ENCODE assay signal across 19 cellular contexts in the genomic region with DNA sequence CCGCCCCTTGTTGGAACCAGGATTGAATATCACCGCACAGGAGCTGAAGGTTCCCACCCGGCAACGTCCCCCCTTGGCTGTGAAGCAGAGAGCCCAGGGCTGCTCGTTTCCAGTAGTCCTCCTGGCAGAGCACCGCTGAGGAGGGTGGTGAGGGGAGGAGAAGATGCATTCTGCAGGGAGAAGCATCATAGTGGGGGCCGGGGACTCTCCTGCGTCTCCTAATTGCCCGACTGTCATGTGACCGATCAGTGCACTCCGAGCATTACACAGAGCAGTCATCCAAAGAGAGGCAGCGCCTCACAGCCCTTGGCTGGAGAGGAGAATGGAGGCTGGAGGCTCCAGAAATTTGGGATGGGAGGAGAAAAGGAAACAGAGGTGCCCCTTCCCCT.
A peak's percentile ranks its signal among the peaks of the same experiment; 100 is the strongest.
DNase-seq lines count a peak whose midpoint lies in the region; ATAC-seq and TF ChIP-seq lines count a peak whose summit lies in the region.
"Had no signal": no experiment of that assay in that cellular context is flagged by ENCODE, and none has a peak within 500 bp of the region (broad histone marks: within the 10 kb centered on the region; RNA-seq: fewer than 3 reads in every experiment).

No MANE protein-coding gene starts in this region.

- no peak overlapping the region for H2BK12ac ChIP-seq in H9 (ENCODE audit: insufficient read length, low read depth, low read length)

- no peak overlapping the region for H3K4me2 ChIP-seq in H9 (ENCODE audit: insufficient read depth, insufficient read length, low read length)

- ATAC-seq in WTC11, result peak; percentile 21

- H3K9me3 Mint-ChIP-seq in H9, result no peaks in the 10 kb centered on the region; a peak in 1 of 5 replicates
- H3K9me3 Mint-ChIP-seq in WTC11, result no peaks in the 10 kb centered on the region
- H3K9me3 Mint-ChIP-seq: activated CD4-positive, alpha-beta memory T cell treated with anti-CD3 and anti-CD28 coated beads, Interleukin-2, amount 10 ng/mL, durations not matched to agents 7 days and 5 days; CD14-positive monocyte; central memory CD8-positive, alpha-beta T cell; immature natural killer cell; stimulated activated naive CD8-positive, alpha-beta T cell treated with anti-CD3 and anti-CD28 coated beads, Interleukin-15, amount 100 ng/mL, for 72 hours had no signal

- H2BK20ac ChIP-seq in H9 (ENCODE audit: low read depth, low read length, poor library complexity, severe bottlenecking), result no peak overlapping the region

- peaks cover 19 to 27% of the 10 kb centered on the region in 2 experiments for H3K4me1 Mint-ChIP-seq in H9
- peaks cover 24% of the 10 kb centered on the region for H3K4me1 Mint-ChIP-seq in WTC11
- H3K4me1 Mint-ChIP-seq: immature natural killer cell had no signal

- H3K9me3 ChIP-seq in H9 (ENCODE audit: control insufficient read depth, low read depth, low read length), result no peaks in the 10 kb centered on the region
- H3K9me3 ChIP-seq: esophagus squamous epithelium, left lung, tibial artery had no signal

- H4K8ac ChIP-seq in H9 (replicated peaks; ENCODE audit: insufficient read length, low read depth, low read length), result no peak overlapping the region

- H3K14ac ChIP-seq in H9 (ENCODE audit: insufficient read depth, low read length), result no peak overlapping the region

- no CpG with 5 or more reads among the region's 12 CpGs for WGBS in H9 (ENCODE audit: extremely low coverage, insufficient read length, low lambda C conversion rate)

- H4K5ac ChIP-seq in H9 (ENCODE audit: insufficient read length, low read depth, low read length), result no peak overlapping the region

- H3K27ac Mint-ChIP-seq in H9 (no peak overlapping the region), WTC11 (no peak overlapping the region)
- H3K27ac Mint-ChIP-seq: activated CD4-positive, alpha-beta memory T cell treated with anti-CD3 and anti-CD28 coated beads, Interleukin-2, amount 10 ng/mL, durations not matched to agents 7 days and 5 days; CD14-positive monocyte had no signal

- H3K27me3 ChIP-seq in H9 (ENCODE audit: insufficient read depth, low read length), result no peaks in the 10 kb centered on the region

- no peak overlapping the region for H3K56ac ChIP-seq in H9 (ENCODE audit: insufficient read length, low read depth, low read length)

- CTCF ChIA-PET in WTC11 (lab: Charles Lee), result interaction anchor here (0.5 to 3.0 kb wide), 71 partner anchors 9 to 544 kb away, joined by 3 to 49 read pairs (median 5); partner anchors contain the start of genes C22orf39, CDC45, CLDN5 and CLTCL1

- H3K18ac ChIP-seq in H9 (ENCODE audit: insufficient read length, low read depth, low read length), result no peak overlapping the region

- no peak for TF ChIP-seq CTCF in H9 (conservative IDR thresholded peaks at IDR 0.05)
- TF ChIP-seq CTCF in WTC11 (IDR thresholded peaks at IDR 0.05), result no peak

- H3K9ac ChIP-seq in H9 (ENCODE audit: extremely low read depth, insufficient read length, low read length), result no peak overlapping the region

- H3K27me3 Mint-ChIP-seq in H9 (ENCODE audit: low read depth) (peaks cover 3% of the 10 kb centered on the region), WTC11 (ENCODE audit: low read depth) (no peaks in the 10 kb centered on the region)
- H3K27me3 Mint-ChIP-seq: stimulated activated naive CD8-positive, alpha-beta T cell treated with anti-CD3 and anti-CD28 coated beads, Interleukin-15, amount 100 ng/mL, for 72 hours had no signal

- H2AFZ ChIP-seq in H9 (ENCODE audit: low read length), result no peak overlapping the region

- H4K91ac ChIP-seq in H9 (ENCODE audit: insufficient read length, low read depth, low read length), result no peak overlapping the region

- H3K36me3 Mint-ChIP-seq in H9 (ENCODE audit: insufficient read depth in 1 of 3, low read depth in 3 of 3), result no peaks in the 10 kb centered on the region; a peak in 1 of 7 replicates
- no peaks in the 10 kb centered on the region for H3K36me3 Mint-ChIP-seq in WTC11
- H3K36me3 Mint-ChIP-seq: CD14-positive monocyte, immature natural killer cell had no signal

- no peaks in the 10 kb centered on the region for H3K23me2 ChIP-seq in H9 (ENCODE audit: insufficient read length, low read depth, low read length, poor library complexity, severe bottlenecking)

- H3K4me1 ChIP-seq in H9 (ENCODE audit: insufficient read depth, low read length), result no peaks in the 10 kb centered on the region
- H3K4me1 ChIP-seq: tibial artery had no signal

- H2AK5ac ChIP-seq in H9 (ENCODE audit: insufficient read length, low read length), result no peak overlapping the region

- no peaks in the 10 kb centered on the region for H3K79me1 ChIP-seq in H9 (ENCODE audit: insufficient read depth, low read depth, low read length, poor library complexity, severe bottlenecking)

- H3K4me3 Mint-ChIP-seq in H9, result no peak overlapping the region; a peak in 1 of 5 replicates
- H3K4me3 Mint-ChIP-seq in WTC11, result no peak overlapping the region
- H3K4me3 Mint-ChIP-seq: activated CD4-positive, alpha-beta memory T cell treated with anti-CD3 and anti-CD28 coated beads, Interleukin-2, amount 10 ng/mL, durations not matched to agents 7 days and 5 days; CD14-positive monocyte; central memory CD8-positive, alpha-beta T cell; immature natural killer cell; stimulated activated naive CD8-positive, alpha-beta T cell treated with anti-CD3 and anti-CD28 coated beads, Interleukin-15, amount 100 ng/mL, for 72 hours had no signal

- H2BK120ac ChIP-seq in H9 (ENCODE audit: low read depth, low read length, poor library complexity, severe bottlenecking), result no peak overlapping the region

- H3K23ac ChIP-seq in H9 (ENCODE audit: insufficient read length, low read depth, low read length), result no peak overlapping the region

- H4K20me1 ChIP-seq in H9 (ENCODE audit: control insufficient read depth, insufficient read depth, insufficient read length), result no peaks in the 10 kb centered on the region

- H2BK15ac ChIP-seq in H9 (ENCODE audit: low read depth, low read length), result no peak overlapping the region

- no peak overlapping the region for H3K4ac ChIP-seq in H9 (ENCODE audit: low read depth, low read length)

- H3K79me2 ChIP-seq in H9 (ENCODE audit: insufficient read depth, low read length), result no peaks in the 10 kb centered on the region

- H2BK5ac ChIP-seq in H9 (ENCODE audit: insufficient read length, low read length), result no peak overlapping the region

- DNase-seq in NCI-H1436 (lab: John Stamatoyannopoulos, UW) (peak; percentile 21), NCI-H1436 treated with DMSO at 0.1 percent for 48 hours (lab: John Stamatoyannopoulos, UW) (no peak), H9 (peak; percentile 29), WTC11 (ENCODE audit: low spot score) (no peak), mesenteric fat pad (ENCODE audit: low spot score) (peak; percentile 35), foreskin melanocyte (no peak), NCI-H1694 (lab: John Stamatoyannopoulos, UW) (no peak)
- no peak for DNase-seq in stimulated activated CD4-positive, alpha-beta T cell treated with anti-CD3 and anti-CD28 coated beads, Interleukin-15, amount 100 ng/mL, for 24 hours
- DNase-seq: SIG-M5 had no signal

- POLR2A ChIA-PET in WTC11 (lab: Charles Lee), result interaction anchor here (0.6 to 1.1 kb wide), 3 partner anchors 84 to 150 kb away, joined by 3 to 4 read pairs (median 3); partner anchors contain the start of gene CDC45

- H3T11ph ChIP-seq in H9 (ENCODE audit: low read length), result no peak overlapping the region

- H3K27ac ChIP-seq in H9 (ENCODE audit: insufficient read length, low read depth, low read length), result no peak overlapping the region
- H3K27ac ChIP-seq: 22Rv1, esophagus squamous epithelium, left lung, skin epidermis, tibial artery had no signal

TF ChIP-seq in WTC11, 78 proteins besides CTCF, POLR2A, EP300 and RAD21:
- TF ChIP-seq CBFB (CRISPR knock-in tag; IDR thresholded peaks at IDR 0.05; ENCODE audit: low read depth) (no peak), USF1 (CRISPR knock-in tag; IDR thresholded peaks at IDR 0.05) (peak; percentile 17; the same call in 1 of the 2 replicates)
- TF ChIP-seq, protein P1, sequence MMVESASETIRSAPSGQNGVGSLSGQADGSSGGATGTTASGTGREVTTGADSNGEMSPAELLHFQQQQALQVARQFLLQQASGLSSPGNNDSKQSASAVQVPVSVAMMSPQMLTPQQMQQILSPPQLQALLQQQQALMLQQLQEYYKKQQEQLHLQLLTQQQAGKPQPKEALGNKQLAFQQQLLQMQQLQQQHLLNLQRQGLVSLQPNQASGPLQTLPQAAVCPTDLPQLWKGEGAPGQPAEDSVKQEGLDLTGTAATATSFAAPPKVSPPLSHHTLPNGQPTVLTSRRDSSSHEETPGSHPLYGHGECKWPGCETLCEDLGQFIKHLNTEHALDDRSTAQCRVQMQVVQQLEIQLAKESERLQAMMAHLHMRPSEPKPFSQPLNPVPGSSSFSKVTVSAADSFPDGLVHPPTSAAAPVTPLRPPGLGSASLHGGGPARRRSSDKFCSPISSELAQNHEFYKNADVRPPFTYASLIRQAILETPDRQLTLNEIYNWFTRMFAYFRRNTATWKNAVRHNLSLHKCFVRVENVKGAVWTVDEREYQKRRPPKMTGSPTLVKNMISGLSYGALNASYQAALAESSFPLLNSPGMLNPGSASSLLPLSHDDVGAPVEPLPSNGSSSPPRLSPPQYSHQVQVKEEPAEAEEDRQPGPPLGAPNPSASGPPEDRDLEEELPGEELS (CRISPR knock-in tag; IDR thresholded peaks at IDR 0.05), result no peak

Comparison
In these comparisons a context has a peak if more than half of its experiments do, and no peak if none do; other contexts are left out.
1. DNase-seq: peak in NCI-H1436 (single experiment), H9 (single experiment) and mesenteric fat pad (single experiment); none in NCI-H1436 treated with DMSO at 0.1 percent for 48 hours (single experiment), WTC11 (single experiment), foreskin melanocyte (single experiment), NCI-H1694 (single experiment) and stimulated activated CD4-positive, alpha-beta T cell treated with anti-CD3 and anti-CD28 coated beads, Interleukin-15, amount 100 ng/mL, for 24 hours (single experiment).